In genomic region chr3:140298569-140299070, GRCh38 we compare ENCODE assay signal across 26 cellular contexts.
"Had no signal": no experiment of that assay in that cellular context is flagged by ENCODE, and none has a peak within 500 bp of the region (broad histone marks: within the 10 kb centered on the region; RNA-seq: fewer than 3 reads in every experiment).

No MANE protein-coding gene starts in this region.

- H3K9me3 ChIP-seq: ascending aorta, pancreas, psoas muscle, testis, transverse colon had no signal

- DNase-seq: activated CD4-positive, alpha-beta T cell treated with anti-CD3 and anti-CD28 coated beads for 4 hours; activated CD4-positive, alpha-beta T cell treated with anti-CD3 and anti-CD28 coated beads, Interleukin-2, amount 50 U/mL, for 4 hours; activated naive CD4-positive, alpha-beta T cell; activated naive CD8-positive, alpha-beta T cell treated with anti-CD3 and anti-CD28 coated beads for 36 hours; activated T-cell treated with anti-CD3 and anti-CD28 coated beads for 4 hours; activated T-cell treated with anti-CD3 and anti-CD28 coated beads, Interleukin-2, amount 50 U/mL, for 72 hours; cerebellar nuclear complex; dorsolateral prefrontal cortex; effector memory CD4-positive, alpha-beta T cell; glutamatergic neuron; left colon; midbrain; naive thymus-derived CD4-positive, alpha-beta T cell; nucleus accumbens; pancreas; psoas muscle; stimulated activated naive CD8-positive, alpha-beta T cell treated with anti-CD3 and anti-CD28 coated beads, Interleukin-15, Interleukin-2, amounts not matched to agents 100 U/mL and 50 U/mL, for 24 hours; T-cell; testis; transverse colon had no signal

- H3K27me3 ChIP-seq: ascending aorta, cardiac muscle cell, dorsolateral prefrontal cortex, pancreas, testis, transverse colon had no signal

- H3K4me1 Mint-ChIP-seq: brain; memory B cell; naive thymus-derived CD4-positive, alpha-beta T cell; T-cell had no signal

- H3K4me3 ChIP-seq: ascending aorta, cardiac muscle cell, coronary artery, dorsolateral prefrontal cortex, pancreas, psoas muscle, smooth muscle cell, testis, transverse colon had no signal

- H3K27ac ChIP-seq: ascending aorta, cardiac muscle cell, coronary artery, dorsolateral prefrontal cortex, pancreas, psoas muscle, testis, transverse colon had no signal

- H3K27ac Mint-ChIP-seq: activated naive CD8-positive, alpha-beta T cell treated with anti-CD3 and anti-CD28 coated beads for 36 hours; activated T-cell treated with anti-CD3 and anti-CD28 coated beads, Interleukin-2, amount 50 U/mL, for 72 hours; brain; memory B cell; naive thymus-derived CD4-positive, alpha-beta T cell; T-cell had no signal

- H3K4me2 ChIP-seq: smooth muscle cell had no signal

- H3K36me3 Mint-ChIP-seq: activated naive CD8-positive, alpha-beta T cell treated with anti-CD3 and anti-CD28 coated beads for 36 hours; brain; memory B cell; naive thymus-derived CD4-positive, alpha-beta T cell; T-cell had no signal

- H3K4me3 Mint-ChIP-seq: activated naive CD8-positive, alpha-beta T cell treated with anti-CD3 and anti-CD28 coated beads for 36 hours; activated T-cell treated with anti-CD3 and anti-CD28 coated beads, Interleukin-2, amount 50 U/mL, for 72 hours; brain; memory B cell; naive thymus-derived CD4-positive, alpha-beta T cell; T-cell had no signal

- H3K36me3 ChIP-seq: ascending aorta, cardiac muscle cell, pancreas, transverse colon had no signal

- H3K27me3 Mint-ChIP-seq: brain, memory B cell had no signal

- H3K4me1 ChIP-seq: ascending aorta, pancreas, psoas muscle, testis, transverse colon had no signal

- ATAC-seq: activated T-cell treated with anti-CD3 and anti-CD28 coated beads, Interleukin-2, amount 50 U/mL, for 72 hours; left colon; pancreas; psoas muscle; stimulated activated naive CD8-positive, alpha-beta T cell treated with anti-CD3 and anti-CD28 coated beads, Interleukin-15, Interleukin-2, amounts not matched to agents 100 U/mL and 50 U/mL, for 24 hours; T-cell had no signal

- H3K9me3 Mint-ChIP-seq: activated naive CD8-positive, alpha-beta T cell treated with anti-CD3 and anti-CD28 coated beads for 36 hours; activated T-cell treated with anti-CD3 and anti-CD28 coated beads, Interleukin-2, amount 50 U/mL, for 72 hours; brain; memory B cell; T-cell had no signal
